11 cellular contexts compared by ENCODE assay signal in genomic region chr5:65801332-65801731, GRCh38.
A peak's percentile ranks its signal among the peaks of the same experiment; 100 is the strongest.
DNase-seq lines count a peak whose midpoint lies in the region; ATAC-seq and TF ChIP-seq lines count a peak whose summit lies in the region.
"Had no signal": no experiment of that assay in that cellular context is flagged by ENCODE, and none has a peak within 500 bp of the region (broad histone marks: within the 10 kb centered on the region; RNA-seq: fewer than 3 reads in every experiment).

No MANE protein-coding gene starts in this region.

- peak; percentile 32 for DNase-seq in A172 (ENCODE audit: low spot score)
- no peak for DNase-seq in lower lobe of right lung
- no peak for DNase-seq in NK-92 (lab: John Stamatoyannopoulos, UW; ENCODE audit: unreplicated experiment)
- DNase-seq in NCI-H748 (lab: John Stamatoyannopoulos, UW; ENCODE audit: unreplicated experiment) = no peak
- DNase-seq in cardiac septum (ENCODE audit: low spot score) = no peak

- H3K9ac ChIP-seq in HUES48 (ENCODE audit: low read depth, low read length) = no peak overlapping the region

- TF ChIP-seq CTCF in lower lobe of right lung (IDR thresholded peaks at IDR 0.05) = no peak

- ATAC-seq in lower lobe of right lung = no peak
- no peak for ATAC-seq in GM21360 (IDR thresholded peaks at IDR 0.05; ENCODE audit: unreplicated experiment)

- H3K9me3 ChIP-seq in HUES48 (ENCODE audit: control insufficient read depth, insufficient read depth, low read length) (no peaks in the 10 kb centered on the region), lower lobe of right lung (no peaks in the 10 kb centered on the region)
- H3K9me3 ChIP-seq: A549 had no signal

- intact Hi-C loops in lower lobe of right lung (cut with DNase I) (no loop called here), cardiac septum (cut with DNase I) (no loop called here)

- H3K4me1 ChIP-seq in HUES48 (ENCODE audit: control insufficient read depth, insufficient read depth, low read length) (no peaks in the 10 kb centered on the region), lower lobe of right lung (peaks cover 4% of the 10 kb centered on the region)
- H3K4me1 ChIP-seq: A549, upper lobe of left lung had no signal

- no peaks in the 10 kb centered on the region for H3K27me3 ChIP-seq in HUES48 (ENCODE audit: control insufficient read depth, insufficient read depth, low read length)
- no peaks in the 10 kb centered on the region for H3K27me3 ChIP-seq in lower lobe of right lung (ENCODE audit: low read depth)
- H3K27me3 ChIP-seq: upper lobe of left lung had no signal

- H3K27ac ChIP-seq in HUES48 (ENCODE audit: low read depth, low read length) = peak overlapping the region; percentile 40
- peak overlapping the region; percentile 96 for H3K27ac ChIP-seq in cingulate gyrus (ENCODE audit: low read depth, low read length)
- peak overlapping the region; percentile 4 for H3K27ac ChIP-seq in lower lobe of right lung
- H3K27ac ChIP-seq: A549 had no signal

- H3K36me3 ChIP-seq in HUES48 (ENCODE audit: control insufficient read depth, insufficient read depth, low read length) = peaks cover 81% of the 10 kb centered on the region
- no peaks in the 10 kb centered on the region for H3K36me3 ChIP-seq in lower lobe of right lung
- H3K36me3 ChIP-seq: upper lobe of left lung had no signal

- H3K4me3 ChIP-seq in HUES48 (ENCODE audit: low read depth, low read length) = no peak overlapping the region
- no peak overlapping the region for H3K4me3 ChIP-seq in lower lobe of right lung
- H3K4me3 ChIP-seq: A549, skin epidermis, upper lobe of left lung had no signal

Comparison
In these comparisons a context has a peak if more than half of its experiments do, and no peak if none do; other contexts are left out.
1. H3K27ac ChIP-seq: peak in every context shown above with its lines; median percentile 96 in cingulate gyrus; 40 in HUES48; 4 in lower lobe of right lung.